Comparison of ENCODE assay signal across 8 cellular contexts in genomic region chr3:183252973-183253363, GRCh38. TPM values are rescaled to one million over a fixed set of nuclear protein-coding genes. Genes with fewer than 3 reads are reported as not detected.
A peak's percentile ranks its signal among the peaks of the same experiment; 100 is the strongest.
DNase-seq lines count a peak whose midpoint lies in the region; ATAC-seq and TF ChIP-seq lines count a peak whose summit lies in the region.

TSS of gene B3GNT5 (plus strand) at chr3:183253253. CDS start at chr3:183269799, 16,546 bp downstream.

- ATAC-seq in GM19452 (IDR thresholded peaks at IDR 0.05; ENCODE audit: unreplicated experiment), result no peak

- peak; percentile 80 to 84 for DNase-seq in Caco-2
- peak; percentile 85 for DNase-seq in NCI-H146 treated with DMSO at 0.1 percent for 48 hours (lab: John Stamatoyannopoulos, UW; ENCODE audit: unreplicated experiment)
- DNase-seq in activated T-cell treated with anti-CD3 and anti-CD28 coated beads for 4 hours, result peak; percentile 41
- DNase-seq in fibroblast of villous mesenchyme (ENCODE audit: low read depth), result peak; percentile 32
- DNase-seq in uterus, result peak; percentile 30 to 49
- no peak for DNase-seq in putamen (ENCODE audit: low spot score)

- peaks cover 4% of the 10 kb centered on the region for H3K36me3 Mint-ChIP-seq in Caco-2 (ENCODE audit: insufficient read depth, unreplicated experiment)

- H3K27ac ChIP-seq in uterus, result peak within 1 kb of the TSS; percentile 84 to 97

- H2AFZ ChIP-seq in neuron (ENCODE audit: low read depth, low read length), result peak within 1 kb of the TSS; percentile 71

- peak within 1 kb of the TSS; percentile 79 for H3K4me3 Mint-ChIP-seq in Caco-2 (ENCODE audit: unreplicated experiment)

- POLR2A ChIA-PET in Caco-2 (lab: Charles Lee), result interaction anchor here (0.6 kb wide), 1 partner anchor 622 kb away, joined by 4 read pairs; no protein-coding TSS in a partner anchor

- H3K36me3 ChIP-seq in Caco-2 (ENCODE audit: control insufficient read depth, insufficient read depth, low read length) (no peaks in the 10 kb centered on the region), neuron (ENCODE audit: insufficient read depth, low read length) (peaks cover 5% of the 10 kb centered on the region), uterus (no peaks in the 10 kb centered on the region)

- intact Hi-C loops in Caco-2 (cut with micrococcal nuclease; ENCODE audit: unreplicated experiment) (no loop called here), uterus (cut with DNase I; ENCODE audit: low total_unique reads) (no loop called here)

- peak within 1 kb of the TSS; percentile 78 for H3K27ac Mint-ChIP-seq in Caco-2 (ENCODE audit: unreplicated experiment)

- no TSS peak for BruUV-seq in Caco-2 (replicated peaks; lab: Mats Ljungman, UMichigan)

- H3K9me3 ChIP-seq in Caco-2 (no peaks in the 10 kb centered on the region), neuron (ENCODE audit: low read length) (no peaks in the 10 kb centered on the region), uterus (no peaks in the 10 kb centered on the region)

- H3K4me1 ChIP-seq in Caco-2 (peaks cover 4% of the 10 kb centered on the region; the same call in 1 of the 2 replicates), neuron (ENCODE audit: insufficient read depth, low read length) (peaks cover 24% of the 10 kb centered on the region), uterus (no peaks in the 10 kb centered on the region)

- no peak for TF ChIP-seq CTCF in Caco-2 (IDR thresholded peaks at IDR 0.05; ENCODE audit: insufficient read depth in 1 of 2, low read depth in 1 of 2, low read length in 1 of 2, severe bottlenecking in 1 of 2, unreplicated experiment in 1 of 2)
- TF ChIP-seq CTCF in fibroblast of villous mesenchyme (IDR thresholded peaks at IDR 0.05; ENCODE audit: insufficient read depth, low read depth, low read length), result no peak
- no peak for TF ChIP-seq CTCF in uterus (IDR thresholded peaks at IDR 0.05)

- no peaks in the 10 kb centered on the region for H3K27me3 Mint-ChIP-seq in Caco-2 (ENCODE audit: insufficient read depth, unreplicated experiment)

- no peaks in the 10 kb centered on the region for H3K9me3 Mint-ChIP-seq in Caco-2 (ENCODE audit: unreplicated experiment)

- H3K4me1 Mint-ChIP-seq in Caco-2 (ENCODE audit: low read depth, unreplicated experiment), result peaks cover 11% of the 10 kb centered on the region

- H3K27me3 ChIP-seq in Caco-2 (replicated peaks; ENCODE audit: control insufficient read depth, insufficient read depth, low read length) (no peaks in the 10 kb centered on the region), neuron (ENCODE audit: insufficient read depth, low read length) (no peaks in the 10 kb centered on the region), uterus (no peaks in the 10 kb centered on the region)

- no peak for TF ChIP-seq POLR2A in uterus (IDR thresholded peaks at IDR 0.05)

- CTCF ChIA-PET in Caco-2 (lab: Charles Lee), result interaction anchor here (1.0 to 1.5 kb wide), 2 partner anchors 68 to 130 kb away, joined by 4 to 5 read pairs; no protein-coding TSS in a partner anchor

- H3K4me3 ChIP-seq in Caco-2 (ENCODE audit: low read depth, low read length) (peak within 1 kb of the TSS; percentile 43), fibroblast of villous mesenchyme (ENCODE audit: low read depth, low read length) (peak within 1 kb of the TSS; percentile 79), neuron (ENCODE audit: low read length) (peak within 1 kb of the TSS; percentile 71), uterus (peak within 1 kb of the TSS; percentile 52 to 98)

RNA-seq across cellular contexts. Expression of gene B3GNT5, which starts in this region (rescaled TPM):
- 9.4 and 10.9 TPM in 2 replicates for total RNA-seq in Caco-2 (2022)
- 3.2 and 6.0 TPM in 2 replicates for total RNA-seq in fibroblast of villous mesenchyme
- 10 to 100 TPM in 1 of 4 donors, 1 to 10 TPM in 3; 3.6 to 23.1 (median 9.3) TPM for total RNA-seq in uterus
